Comparison of ENCODE assay signal across 18 cellular contexts in the genomic region with DNA sequence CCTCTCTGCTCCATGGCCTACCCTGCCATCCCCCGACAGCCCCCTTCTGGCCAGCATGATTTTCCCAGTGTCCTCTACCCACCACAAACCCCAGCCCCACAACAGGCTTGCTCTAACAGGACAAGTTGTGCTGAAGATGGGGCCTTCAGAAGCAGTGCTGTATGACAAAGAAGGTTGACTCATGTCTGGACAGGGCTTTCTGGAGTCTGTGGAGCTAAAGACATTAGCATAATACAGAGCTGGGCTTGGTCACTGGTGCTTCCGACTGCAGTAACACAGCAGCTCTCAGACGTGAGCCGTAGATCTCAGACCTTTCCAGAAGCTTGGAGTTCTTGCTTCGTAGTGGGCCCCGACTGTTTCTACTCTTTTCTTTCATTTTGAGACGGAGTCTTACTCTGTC.
"Had no signal": no experiment of that assay in that cellular context is flagged by ENCODE, and none has a peak within 500 bp of the region (broad histone marks: within the 10 kb centered on the region; RNA-seq: fewer than 3 reads in every experiment).

No MANE protein-coding gene starts in this region.

- FAIRE-seq: pancreas had no signal

- H3K27ac ChIP-seq: epithelial cell of prostate, pancreas, tibial nerve, vagina, VCaP had no signal

- H3K27me3 ChIP-seq: pancreas, tibial nerve, vagina had no signal

- H3K4me1 Mint-ChIP-seq: activated naive CD8-positive, alpha-beta T cell treated with anti-CD3 and anti-CD28 coated beads, Interleukin-2, amount 10 ng/mL, durations not matched to agents 7 days and 5 days; T-cell had no signal

- H3K9me3 ChIP-seq: pancreas, tibial nerve, vagina had no signal

- H3K9me3 Mint-ChIP-seq: activated CD4-positive, alpha-beta memory T cell treated with anti-CD3 and anti-CD28 coated beads for 36 hours; activated naive CD8-positive, alpha-beta T cell treated with anti-CD3 and anti-CD28 coated beads, Interleukin-2, amount 10 ng/mL, durations not matched to agents 7 days and 5 days; activated T-cell treated with anti-CD3 and anti-CD28 coated beads, Interleukin-2, amount 50 U/mL, for 72 hours; memory B cell; T-cell had no signal

- H3K4me3 Mint-ChIP-seq: activated CD4-positive, alpha-beta memory T cell treated with anti-CD3 and anti-CD28 coated beads for 36 hours; activated naive CD8-positive, alpha-beta T cell treated with anti-CD3 and anti-CD28 coated beads, Interleukin-2, amount 10 ng/mL, durations not matched to agents 7 days and 5 days; activated T-cell treated with anti-CD3 and anti-CD28 coated beads, Interleukin-2, amount 50 U/mL, for 72 hours; memory B cell; T-cell had no signal

- H3K4me1 ChIP-seq: pancreas, tibial nerve, vagina had no signal

- H3K27ac Mint-ChIP-seq: activated CD4-positive, alpha-beta memory T cell treated with anti-CD3 and anti-CD28 coated beads for 36 hours; activated naive CD8-positive, alpha-beta T cell treated with anti-CD3 and anti-CD28 coated beads, Interleukin-2, amount 10 ng/mL, durations not matched to agents 7 days and 5 days; activated T-cell treated with anti-CD3 and anti-CD28 coated beads, Interleukin-2, amount 50 U/mL, for 72 hours; memory B cell; T-cell had no signal

- H3K4me2 ChIP-seq: smooth muscle cell had no signal

- DNase-seq: activated CD4-positive, alpha-beta memory T cell treated with anti-CD3 and anti-CD28 coated beads for 36 hours; activated gamma-delta T cell treated with Interleukin-2 at 50 U/mL for 16 hours; activated naive CD8-positive, alpha-beta T cell treated with anti-CD3 and anti-CD28 coated beads, Interleukin-2, amount 10 ng/mL, durations not matched to agents 7 days and 5 days; activated T-cell treated with anti-CD3 and anti-CD28 coated beads, Interleukin-2, amount 50 U/mL, for 72 hours; central memory CD4-positive, alpha-beta T cell; cortex of kidney; effector memory CD4-positive, alpha-beta T cell; left cardiac atrium; pancreas; retina; T-cell; T1000 had no signal

- ATAC-seq: activated T-cell treated with anti-CD3 and anti-CD28 coated beads, Interleukin-2, amount 50 U/mL, for 72 hours; T-cell had no signal

- H3K4me3 ChIP-seq: pancreas, smooth muscle cell, tibial nerve, vagina had no signal

- H3K36me3 Mint-ChIP-seq: activated CD4-positive, alpha-beta memory T cell treated with anti-CD3 and anti-CD28 coated beads for 36 hours; activated naive CD8-positive, alpha-beta T cell treated with anti-CD3 and anti-CD28 coated beads, Interleukin-2, amount 10 ng/mL, durations not matched to agents 7 days and 5 days; memory B cell; T-cell had no signal

- H3K27me3 Mint-ChIP-seq: activated CD4-positive, alpha-beta memory T cell treated with anti-CD3 and anti-CD28 coated beads for 36 hours; activated naive CD8-positive, alpha-beta T cell treated with anti-CD3 and anti-CD28 coated beads, Interleukin-2, amount 10 ng/mL, durations not matched to agents 7 days and 5 days; memory B cell; T-cell had no signal
